Comparison of ENCODE assay signal across 14 cellular contexts in genomic region chr6:55448446-55448845, GRCh38.
"Had no signal": no experiment of that assay in that cellular context is flagged by ENCODE, and none has a peak within 500 bp of the region (broad histone marks: within the 10 kb centered on the region; RNA-seq: fewer than 3 reads in every experiment).

No MANE protein-coding gene starts in this region.

- H3K4me3 ChIP-seq: dorsolateral prefrontal cortex, testis, upper lobe of right lung had no signal

- H3K9me3 ChIP-seq: testis, upper lobe of right lung had no signal

- H3K4me1 ChIP-seq: testis, upper lobe of right lung had no signal

- H3K27ac ChIP-seq: dorsolateral prefrontal cortex, testis, upper lobe of right lung had no signal

- DNase-seq: activated CD4-positive, alpha-beta T cell treated with anti-CD3 and anti-CD28 coated beads, Interleukin-2, amount 50 U/mL, for 1 hour; activated naive CD4-positive, alpha-beta T cell treated with anti-CD3 and anti-CD28 coated beads, Interleukin-2, amount 50 U/mL, for 16 hours; amygdala; dorsolateral prefrontal cortex; foreskin melanocyte; head of caudate nucleus; stimulated activated CD4-positive, alpha-beta T cell treated with anti-CD3 and anti-CD28 coated beads, Interleukin-12 subunit alpha, Interleukin-12 subunit beta, amount 100 ng/mL, for 4 hours; stimulated activated naive CD8-positive, alpha-beta T cell treated with anti-CD3 and anti-CD28 coated beads, Interleukin-15, Interleukin-2, amounts not matched to agents 100 U/mL and 50 U/mL, for 24 hours; T-helper 2 cell; testis; upper lobe of right lung had no signal

- H3K36me3 ChIP-seq: upper lobe of right lung had no signal

- ATAC-seq: esophagus mucosa; left lobe of liver; sciatic nerve; stimulated activated naive CD8-positive, alpha-beta T cell treated with anti-CD3 and anti-CD28 coated beads, Interleukin-15, Interleukin-2, amounts not matched to agents 100 U/mL and 50 U/mL, for 24 hours; upper lobe of right lung had no signal

- H3K27me3 ChIP-seq: dorsolateral prefrontal cortex, testis, upper lobe of right lung had no signal
